In genomic region chr22:19878461-19879247, GRCh38 we compare ENCODE assay signal across 2 cellular contexts.
A peak's percentile ranks its signal among the peaks of the same experiment; 100 is the strongest.
TF ChIP-seq lines count a peak whose summit lies in the region.

No MANE protein-coding gene starts in this region.

TF ChIP-seq in SK-N-SH treated with all-trans-retinoic acid at 6 μM for 48 hours, 23 proteins besides CTCF, POLR2A, EP300 and RAD21 (continued from another document):
- TF ChIP-seq CREB5 (CRISPR knock-in tag; IDR thresholded peaks at IDR 0.05; ENCODE audit: low read depth), result no peak
- TF ChIP-seq PPARA (CRISPR knock-in tag; IDR thresholded peaks at IDR 0.05; ENCODE audit: borderline replicate concordance), result no peak
- no peak for TF ChIP-seq GLIS3 (CRISPR knock-in tag; IDR thresholded peaks at IDR 0.05)
- no peak for TF ChIP-seq ZNF8 (CRISPR knock-in tag; IDR thresholded peaks at IDR 0.05)
- TF ChIP-seq TSHZ2 (CRISPR knock-in tag; IDR thresholded peaks at IDR 0.05), result no peak
- no peak for TF ChIP-seq ZC3H10 (CRISPR knock-in tag; IDR thresholded peaks at IDR 0.05)
- TF ChIP-seq TOX (CRISPR knock-in tag; IDR thresholded peaks at IDR 0.05; ENCODE audit: borderline replicate concordance), result no peak
- TF ChIP-seq ARNTL (CRISPR knock-in tag; IDR thresholded peaks at IDR 0.05; ENCODE audit: borderline replicate concordance, low read depth), result no peak
- no peak for TF ChIP-seq CSRNP3 (CRISPR knock-in tag; IDR thresholded peaks at IDR 0.05)
- no peak for TF ChIP-seq ZFP3 (CRISPR knock-in tag; IDR thresholded peaks at IDR 0.05)
- no peak for TF ChIP-seq OSR1 (CRISPR knock-in tag; IDR thresholded peaks at IDR 0.05)
- no peak for TF ChIP-seq ZFP30 (CRISPR knock-in tag; IDR thresholded peaks at IDR 0.05)
- no peak for TF ChIP-seq ZNF565 (CRISPR knock-in tag; conservative IDR thresholded peaks at IDR 0.05; ENCODE audit: low read depth)
- TF ChIP-seq TCF4 (CRISPR knock-in tag; IDR thresholded peaks at IDR 0.05; ENCODE audit: borderline replicate concordance), result no peak

TF ChIP-seq in Ishikawa, 13 proteins besides CTCF, POLR2A, EP300 and RAD21 (continued from another document):
- 0 out of 2 replicates have a peak, but pooled peaks have one; percentile 16 for TF ChIP-seq REST (IDR thresholded peaks at IDR 0.05; ENCODE audit: low read depth)
